ENCODE assay signal across 10 cellular contexts in the genomic region with DNA sequence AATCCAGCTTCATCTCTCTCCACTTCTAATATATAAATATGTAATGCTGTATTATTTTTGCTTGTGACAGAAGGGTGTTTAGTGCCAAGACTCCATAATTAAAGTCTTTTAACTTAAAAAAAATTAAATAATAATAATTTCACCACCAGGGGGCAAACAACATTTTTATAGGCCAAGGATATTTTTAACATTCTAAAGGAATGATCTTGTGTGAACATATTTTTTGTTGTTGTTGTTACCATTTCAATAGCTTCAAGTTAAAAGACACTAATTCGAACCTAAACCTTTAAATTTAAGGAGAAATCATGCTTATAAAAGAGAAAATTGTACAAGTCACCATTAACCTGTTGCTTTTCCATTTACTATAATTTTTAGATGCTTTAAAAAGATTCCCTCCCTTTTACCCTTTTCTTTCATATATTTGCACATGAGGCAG. TPM values are rescaled to one million over a fixed set of nuclear protein-coding genes. Genes with fewer than 3 reads are reported as not detected.
DNase-seq lines count a peak whose midpoint lies in the region; ATAC-seq, FAIRE-seq and TF ChIP-seq lines count a peak whose summit lies in the region.
"Had no signal": no experiment of that assay in that cellular context is flagged by ENCODE, and none has a peak within 500 bp of the region (broad histone marks: within the 10 kb centered on the region; RNA-seq: fewer than 3 reads in every experiment).

No MANE protein-coding gene starts in this region.

- POLR2A ChIA-PET in T-cell (lab: Charles Lee) = interaction anchor here in 1 of 2 donors (0.6 kb wide), 1 partner anchor 301 kb away, joined by 5 read pairs; no protein-coding TSS in a partner anchor

- H3K27ac ChIP-seq in 22Rv1 = no peak overlapping the region

- DNase-seq in DMS53 (lab: John Stamatoyannopoulos, UW) (peak; percentile 64), RPMI7951 (ENCODE audit: low read depth) (peak; percentile 14), frontal cortex (ENCODE audit: low spot score in 2 of 2) (no peak), T-cell (no peak)
- no peak for DNase-seq in T-helper 2 cell treated with Interferon-gamma antibody and Interleukin-4, amounts not matched to agents 5 μg/mL and 100 μg/mL, for 36 hours (ENCODE audit: low spot score)

- peak; percentile 67 for TF ChIP-seq CTCF in 22Rv1 (IDR thresholded peaks at IDR 0.05)

- no peaks in the 10 kb centered on the region for H3K4me1 Mint-ChIP-seq in T-helper 2 cell treated with Interferon-gamma antibody and Interleukin-4, amounts not matched to agents 5 μg/mL and 100 μg/mL, for 36 hours (ENCODE audit: low read depth)
- H3K4me1 Mint-ChIP-seq in T-cell = peaks cover under 1 to 4% (median 3%) of the 10 kb centered on the region in 3 donors

- peaks cover 21% of the 10 kb centered on the region for H3K27me3 Mint-ChIP-seq in T-helper 2 cell treated with Interferon-gamma antibody and Interleukin-4, amounts not matched to agents 5 μg/mL and 100 μg/mL, for 36 hours (ENCODE audit: low read depth)
- H3K27me3 Mint-ChIP-seq in T-cell = peaks cover 0 to 5% of the 10 kb centered on the region in 2 donors
- H3K27me3 Mint-ChIP-seq: dendritic cell treated with granulocyte-macrophage colony-stimulating factor and Interleukin-4, amounts not matched to agents 40 ng/mL and 50 ng/mL, for 4 days had no signal

- no peaks in the 10 kb centered on the region for H3K36me3 Mint-ChIP-seq in T-helper 2 cell treated with Interferon-gamma antibody and Interleukin-4, amounts not matched to agents 5 μg/mL and 100 μg/mL, for 36 hours (ENCODE audit: low read depth)
- no peaks in the 10 kb centered on the region for H3K36me3 Mint-ChIP-seq in T-cell

- no peak for ATAC-seq in GM21526 (IDR thresholded peaks at IDR 0.05; ENCODE audit: low FRiP score, unreplicated experiment)
- no peak for ATAC-seq in T-cell (replicated peaks in 1 of 4)
- no peak for ATAC-seq in HG03108 (IDR thresholded peaks at IDR 0.05; ENCODE audit: unreplicated experiment)

- H3K9me3 Mint-ChIP-seq in T-helper 2 cell treated with Interferon-gamma antibody and Interleukin-4, amounts not matched to agents 5 μg/mL and 100 μg/mL, for 36 hours = no peaks in the 10 kb centered on the region
- no peaks in the 10 kb centered on the region for H3K9me3 Mint-ChIP-seq in T-cell
- H3K9me3 Mint-ChIP-seq: dendritic cell treated with granulocyte-macrophage colony-stimulating factor and Interleukin-4, amounts not matched to agents 40 ng/mL and 50 ng/mL, for 4 days; T-helper 1 cell treated with Interleukin-12 subunit alpha and Interleukin-12 subunit beta and Interleukin-4 antibody, amounts not matched to agents 30 μg/mL and 1 μg/mL, for 36 hours had no signal

- CTCF ChIA-PET in T-cell (lab: Charles Lee) = interaction anchor here (0.6 to 3.1 kb wide), 16 partner anchors 10 to 979 kb away, joined by 3 to 21 read pairs (median 5); no protein-coding TSS in a partner anchor

- H3K4me3 Mint-ChIP-seq in T-helper 2 cell treated with Interferon-gamma antibody and Interleukin-4, amounts not matched to agents 5 μg/mL and 100 μg/mL, for 36 hours = no peak overlapping the region
- no peak overlapping the region for H3K4me3 Mint-ChIP-seq in T-cell
- H3K4me3 Mint-ChIP-seq: dendritic cell treated with granulocyte-macrophage colony-stimulating factor and Interleukin-4, amounts not matched to agents 40 ng/mL and 50 ng/mL, for 4 days; T-helper 1 cell treated with Interleukin-12 subunit alpha and Interleukin-12 subunit beta and Interleukin-4 antibody, amounts not matched to agents 30 μg/mL and 1 μg/mL, for 36 hours had no signal

- FAIRE-seq in frontal cortex (lab: Jason Lieb, UNC) = peak; percentile 90

- no peak overlapping the region for H3K27ac Mint-ChIP-seq in T-helper 2 cell treated with Interferon-gamma antibody and Interleukin-4, amounts not matched to agents 5 μg/mL and 100 μg/mL, for 36 hours
- H3K27ac Mint-ChIP-seq in T-cell = no peak overlapping the region
- H3K27ac Mint-ChIP-seq: dendritic cell treated with granulocyte-macrophage colony-stimulating factor and Interleukin-4, amounts not matched to agents 40 ng/mL and 50 ng/mL, for 4 days; T-helper 1 cell treated with Interleukin-12 subunit alpha and Interleukin-12 subunit beta and Interleukin-4 antibody, amounts not matched to agents 30 μg/mL and 1 μg/mL, for 36 hours had no signal

RNA-seq across cellular contexts. Expression of gene DNAJC1, which starts 7.5 kb away (rescaled TPM):
- 30.5 and 42.0 TPM in 2 replicates for total RNA-seq in RPMI7951 (2014; rRNA removed; shearing (Covaris generic))
- total RNA-seq in frontal cortex = 20.0 TPM
- 10 to 100 TPM; 12.8 to 23.1 (median 16.7) TPM for total RNA-seq in T-cell

Comparison
In these comparisons a context has a peak if more than half of its experiments do, and no peak if none do; other contexts are left out.
1. DNase-seq: peak in DMS53 (single experiment) and RPMI7951 (single experiment); none in frontal cortex (0 of 2), T-helper 2 cell treated with Interferon-gamma antibody and Interleukin-4, amounts not matched to agents 5 μg/mL and 100 μg/mL, for 36 hours (single experiment) and T-cell (0 of 34).